Comparison of ENCODE assay signal across 29 cellular contexts in genomic region chr15:51080286-51080685, GRCh38. TPM values are rescaled to one million over a fixed set of nuclear protein-coding genes. Genes with fewer than 3 reads are reported as not detected.
"Had no signal": no experiment of that assay in that cellular context is flagged by ENCODE, and none has a peak within 500 bp of the region (broad histone marks: within the 10 kb centered on the region; RNA-seq: fewer than 3 reads in every experiment).

No MANE protein-coding gene starts in this region.

- H3K4me1 ChIP-seq: colonic mucosa, pancreas, prostate gland, thyroid gland had no signal

- H3K36me3 ChIP-seq: cardiac muscle cell, colonic mucosa, pancreas, prostate gland, sigmoid colon, stomach, thyroid gland, upper lobe of left lung had no signal

- H3K27me3 ChIP-seq: cardiac muscle cell, colonic mucosa, pancreas, sigmoid colon, stomach, thyroid gland, upper lobe of left lung had no signal

- H3K27ac ChIP-seq: cardiac muscle cell, colonic mucosa, pancreas, prostate gland, sigmoid colon, stomach, thyroid gland, upper lobe of left lung, VCaP had no signal

- H3K4me3 ChIP-seq: cardiac muscle cell, colonic mucosa, pancreas, prostate gland, sigmoid colon, stomach, thyroid gland, upper lobe of left lung had no signal

- H3K9me3 ChIP-seq: colonic mucosa, pancreas, prostate gland, sigmoid colon, stomach, thyroid gland, upper lobe of left lung had no signal

- ATAC-seq: activated naive CD4-positive, alpha-beta T cell treated with anti-CD3 and anti-CD28 coated beads, Interleukin-2, amount 50 U/mL, for 72 hours; activated T-cell treated with anti-CD3 and anti-CD28 coated beads, Interleukin-2, amount 50 U/mL, for 72 hours; naive thymus-derived CD4-positive, alpha-beta T cell; pancreas; stimulated activated effector memory CD8-positive, alpha-beta T cell treated with anti-CD3 and anti-CD28 coated beads, Interleukin-12 subunit alpha, Interleukin-12 subunit beta, amount 100 ng/mL, for 72 hours had no signal

- FAIRE-seq: endometrium, pancreas, small intestine had no signal

- DNase-seq: activated CD4-positive, alpha-beta T cell treated with anti-CD3 and anti-CD28 coated beads for 4 hours; activated CD4-positive, alpha-beta T cell treated with anti-CD3 and anti-CD28 coated beads, Interleukin-2, amount 50 U/mL, for 4 hours; activated naive CD4-positive, alpha-beta T cell; activated T-cell treated with anti-CD3 and anti-CD28 coated beads for 4 hours; activated T-cell treated with anti-CD3 and anti-CD28 coated beads, Interleukin-2, amount 50 U/mL, for 72 hours; cerebellar nuclear complex; colonic mucosa; effector CD8-positive, alpha-beta T cell; erythroblast; head of caudate nucleus; hippocampal formation; immature natural killer cell; midbrain; naive thymus-derived CD4-positive, alpha-beta T cell; nucleus accumbens; pancreas; sigmoid colon; small intestine; stimulated activated CD4-positive, alpha-beta T cell treated with anti-CD3 and anti-CD28 coated beads, Interleukin-4, amount 100 ng/mL, for 24 hours; stomach; thyroid gland; upper lobe of left lung had no signal

RNA-seq across cellular contexts. Expression of gene TNFAIP8L3, which starts 14.4 kb away (rescaled TPM):
- total RNA-seq: cardiac muscle cell; naive thymus-derived CD4-positive, alpha-beta T cell; neural crest cell had no signal
